Comparison of ENCODE assay signal across 1 cellular context in the genomic region with DNA sequence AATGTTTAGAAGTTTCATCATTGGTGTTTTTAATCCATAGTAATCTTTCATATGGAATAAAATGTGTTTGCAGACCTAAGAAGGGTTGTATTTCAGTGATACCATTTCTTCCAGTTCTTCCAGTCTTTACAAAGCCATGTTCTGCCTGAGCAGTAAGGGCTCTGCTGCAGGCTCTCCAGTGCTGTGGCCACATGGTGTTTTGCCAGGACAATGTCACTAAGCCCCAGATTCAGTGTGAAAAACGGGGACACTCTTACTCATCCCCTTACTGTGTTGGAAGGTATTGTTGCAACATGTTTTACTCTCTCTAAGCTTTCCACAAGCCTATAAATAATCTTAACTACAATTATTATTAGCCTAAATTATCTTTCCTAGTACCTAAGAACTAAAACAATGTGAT.
TF ChIP-seq lines count a peak whose summit lies in the region.

No MANE protein-coding gene starts in this region.

TF ChIP-seq in H1, 55 proteins besides CTCF, POLR2A, EP300 and RAD21 (continued from another document):
- TF ChIP-seq, protein P1, sequence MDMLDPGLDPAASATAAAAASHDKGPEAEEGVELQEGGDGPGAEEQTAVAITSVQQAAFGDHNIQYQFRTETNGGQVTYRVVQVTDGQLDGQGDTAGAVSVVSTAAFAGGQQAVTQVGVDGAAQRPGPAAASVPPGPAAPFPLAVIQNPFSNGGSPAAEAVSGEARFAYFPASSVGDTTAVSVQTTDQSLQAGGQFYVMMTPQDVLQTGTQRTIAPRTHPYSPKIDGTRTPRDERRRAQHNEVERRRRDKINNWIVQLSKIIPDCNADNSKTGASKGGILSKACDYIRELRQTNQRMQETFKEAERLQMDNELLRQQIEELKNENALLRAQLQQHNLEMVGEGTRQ (IDR thresholded peaks at IDR 0.05; ENCODE audit: low read length) = no peak
- TF ChIP-seq JUN (IDR thresholded peaks at IDR 0.05; ENCODE audit: low read depth, low read length) (no peak), BCL11A (IDR thresholded peaks at IDR 0.05; ENCODE audit: low read depth in 2 of 2, low read length in 2 of 2) (no peak), CBX8 (IDR thresholded peaks at IDR 0.05; ENCODE audit: borderline replicate concordance, low read depth, low read length) (no peak)
TF ChIP-seq in H1: peak in this region for 0.
